ENCODE assay signal across 6 cellular contexts in genomic region chr19:53096982-53097381, GRCh38. TPM values are rescaled to one million over a fixed set of nuclear protein-coding genes. Genes with fewer than 3 reads are reported as not detected.
"Had no signal": no experiment of that assay in that cellular context is flagged by ENCODE, and none has a peak within 500 bp of the region (broad histone marks: within the 10 kb centered on the region; RNA-seq: fewer than 3 reads in every experiment).

No MANE protein-coding gene starts in this region.

RNA-seq across cellular contexts. Expression of gene ERVV-2, which starts 52.4 kb away (rescaled TPM):
- total RNA-seq: activated CD8-positive, alpha-beta memory T cell treated with anti-CD3 and anti-CD28 coated beads, Interleukin-2, amount 10 ng/mL, durations not matched to agents 7 days and 5 days; breast epithelium; LHCN-M2; M059J; Peyer's patch had no signal
- polyA plus RNA-seq: adipose tissue had no signal
